In the genomic region with DNA sequence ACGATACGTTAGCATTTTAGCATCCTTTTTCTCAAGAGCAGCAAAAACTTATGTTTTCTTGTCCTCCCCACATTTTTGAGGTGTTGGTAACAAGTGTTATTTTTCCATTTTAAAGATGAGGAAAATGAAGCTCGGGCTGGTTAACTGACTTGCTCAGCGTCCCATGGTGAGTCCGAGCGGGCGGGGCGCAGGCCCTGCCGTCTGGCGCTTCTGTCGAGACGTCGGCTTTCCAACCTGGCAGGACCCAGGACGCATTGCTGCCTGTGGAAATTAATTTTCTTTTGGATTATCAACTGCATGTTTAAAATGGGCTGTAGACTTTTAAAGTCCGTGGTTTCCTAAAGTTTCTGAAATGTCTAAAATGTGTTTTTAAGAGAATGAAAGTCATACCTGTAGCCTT, we compare ENCODE assay signal across 2 cellular contexts.
TF ChIP-seq lines count a peak whose summit lies in the region.

No MANE protein-coding gene starts in this region.

TF ChIP-seq in endothelial cell of umbilical vein, 7 proteins besides CTCF, POLR2A, EP300 and RAD21 (continued from another document):
- TF ChIP-seq GATA2 (IDR thresholded peaks at IDR 0.05; ENCODE audit: insufficient read depth, insufficient read length, low read depth, low read length) (no peak), FOS (IDR thresholded peaks at IDR 0.05; ENCODE audit: borderline replicate concordance, insufficient read depth, low read length) (no peak), JUN (IDR thresholded peaks at IDR 0.05; ENCODE audit: borderline replicate concordance, insufficient read depth, insufficient read length, low read depth) (no peak), EZH2 (IDR thresholded peaks at IDR 0.05; ENCODE audit: borderline replicate concordance, low read depth, low read length, severe bottlenecking) (no peak), MYC (IDR thresholded peaks at IDR 0.05; ENCODE audit: low read depth, low read length) (no peak)
- TF ChIP-seq, protein P1, sequence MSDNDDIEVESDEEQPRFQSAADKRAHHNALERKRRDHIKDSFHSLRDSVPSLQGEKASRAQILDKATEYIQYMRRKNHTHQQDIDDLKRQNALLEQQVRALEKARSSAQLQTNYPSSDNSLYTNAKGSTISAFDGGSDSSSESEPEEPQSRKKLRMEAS (IDR thresholded peaks at IDR 0.05; ENCODE audit: insufficient read depth, insufficient read length) = no peak

TF ChIP-seq in SK-N-SH treated with all-trans-retinoic acid at 6 μM for 48 hours, 23 proteins besides CTCF, POLR2A, EP300 and RAD21 (continued from another document):
- TF ChIP-seq SNAI2 (CRISPR knock-in tag; IDR thresholded peaks at IDR 0.05) = no peak
- TF ChIP-seq, protein P2, sequence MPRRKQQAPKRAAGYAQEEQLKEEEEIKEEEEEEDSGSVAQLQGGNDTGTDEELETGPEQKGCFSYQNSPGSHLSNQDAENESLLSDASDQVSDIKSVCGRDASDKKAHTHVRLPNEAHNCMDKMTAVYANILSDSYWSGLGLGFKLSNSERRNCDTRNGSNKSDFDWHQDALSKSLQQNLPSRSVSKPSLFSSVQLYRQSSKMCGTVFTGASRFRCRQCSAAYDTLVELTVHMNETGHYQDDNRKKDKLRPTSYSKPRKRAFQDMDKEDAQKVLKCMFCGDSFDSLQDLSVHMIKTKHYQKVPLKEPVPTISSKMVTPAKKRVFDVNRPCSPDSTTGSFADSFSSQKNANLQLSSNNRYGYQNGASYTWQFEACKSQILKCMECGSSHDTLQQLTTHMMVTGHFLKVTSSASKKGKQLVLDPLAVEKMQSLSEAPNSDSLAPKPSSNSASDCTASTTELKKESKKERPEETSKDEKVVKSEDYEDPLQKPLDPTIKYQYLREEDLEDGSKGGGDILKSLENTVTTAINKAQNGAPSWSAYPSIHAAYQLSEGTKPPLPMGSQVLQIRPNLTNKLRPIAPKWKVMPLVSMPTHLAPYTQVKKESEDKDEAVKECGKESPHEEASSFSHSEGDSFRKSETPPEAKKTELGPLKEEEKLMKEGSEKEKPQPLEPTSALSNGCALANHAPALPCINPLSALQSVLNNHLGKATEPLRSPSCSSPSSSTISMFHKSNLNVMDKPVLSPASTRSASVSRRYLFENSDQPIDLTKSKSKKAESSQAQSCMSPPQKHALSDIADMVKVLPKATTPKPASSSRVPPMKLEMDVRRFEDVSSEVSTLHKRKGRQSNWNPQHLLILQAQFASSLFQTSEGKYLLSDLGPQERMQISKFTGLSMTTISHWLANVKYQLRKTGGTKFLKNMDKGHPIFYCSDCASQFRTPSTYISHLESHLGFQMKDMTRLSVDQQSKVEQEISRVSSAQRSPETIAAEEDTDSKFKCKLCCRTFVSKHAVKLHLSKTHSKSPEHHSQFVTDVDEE (CRISPR knock-in tag; IDR thresholded peaks at IDR 0.05) = no peak
- TF ChIP-seq, protein P3, sequence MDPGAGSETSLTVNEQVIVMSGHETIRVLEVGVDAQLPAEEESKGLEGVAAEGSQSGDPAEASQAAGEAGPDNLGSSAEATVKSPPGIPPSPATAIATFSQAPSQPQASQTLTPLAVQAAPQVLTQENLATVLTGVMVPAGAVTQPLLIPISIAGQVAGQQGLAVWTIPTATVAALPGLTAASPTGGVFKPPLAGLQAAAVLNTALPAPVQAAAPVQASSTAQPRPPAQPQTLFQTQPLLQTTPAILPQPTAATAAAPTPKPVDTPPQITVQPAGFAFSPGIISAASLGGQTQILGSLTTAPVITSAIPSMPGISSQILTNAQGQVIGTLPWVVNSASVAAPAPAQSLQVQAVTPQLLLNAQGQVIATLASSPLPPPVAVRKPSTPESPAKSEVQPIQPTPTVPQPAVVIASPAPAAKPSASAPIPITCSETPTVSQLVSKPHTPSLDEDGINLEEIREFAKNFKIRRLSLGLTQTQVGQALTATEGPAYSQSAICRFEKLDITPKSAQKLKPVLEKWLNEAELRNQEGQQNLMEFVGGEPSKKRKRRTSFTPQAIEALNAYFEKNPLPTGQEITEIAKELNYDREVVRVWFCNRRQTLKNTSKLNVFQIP (CRISPR knock-in tag; IDR thresholded peaks at IDR 0.05; ENCODE audit: borderline replicate concordance, low read depth) = no peak
- TF ChIP-seq ZFP30 (CRISPR knock-in tag; IDR thresholded peaks at IDR 0.05) = no peak
